Comparison of ENCODE assay signal across 10 cellular contexts in the genomic region with DNA sequence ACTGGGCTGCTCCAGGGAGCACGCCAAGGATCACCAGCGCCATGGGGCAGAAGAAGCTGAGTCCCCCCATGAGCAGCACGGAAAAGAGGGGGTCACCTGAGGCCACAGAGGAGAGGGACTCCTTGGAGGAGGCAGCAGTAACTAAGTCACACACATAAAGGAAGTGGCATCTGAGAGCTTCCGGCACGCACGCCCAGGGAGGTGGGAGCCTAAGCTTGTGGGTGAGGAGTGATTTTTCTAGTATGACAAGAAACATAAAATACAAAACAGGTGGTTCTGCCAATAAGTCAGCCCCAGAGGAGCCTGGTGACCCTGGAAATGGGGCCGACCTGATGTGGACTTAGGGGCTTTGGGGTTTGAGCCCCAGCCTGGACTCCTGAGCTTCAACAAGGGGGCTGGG.
DNase-seq lines count a peak whose midpoint lies in the region; ATAC-seq and TF ChIP-seq lines count a peak whose summit lies in the region.
"Had no signal": no experiment of that assay in that cellular context is flagged by ENCODE, and none has a peak within 500 bp of the region (broad histone marks: within the 10 kb centered on the region; RNA-seq: fewer than 3 reads in every experiment).

No MANE protein-coding gene starts in this region.

- no peak overlapping the region for H3K4me3 ChIP-seq in upper lobe of right lung
- H3K4me3 ChIP-seq: skin epidermis had no signal

- H3K27me3 ChIP-seq in upper lobe of right lung: no peaks in the 10 kb centered on the region

- no peaks in the 10 kb centered on the region for H3K9me3 ChIP-seq in upper lobe of right lung

- peaks cover 12% of the 10 kb centered on the region for H3K4me1 ChIP-seq in upper lobe of right lung

- peak; percentile 8 for ATAC-seq in upper lobe of right lung

- H3K36me3 ChIP-seq in upper lobe of right lung: no peaks in the 10 kb centered on the region

- H3K27ac ChIP-seq in upper lobe of right lung: no peak overlapping the region

- DNase-seq in activated CD4-positive, alpha-beta T cell treated with anti-CD3 and anti-CD28 coated beads for 1 hour: peak; percentile 31
- peak; percentile 47 for DNase-seq in activated effector memory CD4-positive, alpha-beta T cell treated with Interleukin-2 at 50 U/mL for 16 hours
- peak; percentile 49 for DNase-seq in stimulated activated CD4-positive, alpha-beta T cell treated with anti-CD3 and anti-CD28 coated beads, Interleukin-12 subunit alpha, Interleukin-12 subunit beta, amount 100 ng/mL, for 4 hours
- peak; percentile 60 for DNase-seq in upper lobe of right lung
- DNase-seq in NOMO-1 treated with dmso at 0.1 percent for 144 hours (lab: John Stamatoyannopoulos, UW; ENCODE audit: unreplicated experiment): no peak
- DNase-seq in NAMALWA (ENCODE audit: low spot score): no peak
- DNase-seq in NCI-H2171 (lab: John Stamatoyannopoulos, UW): no peak
- DNase-seq: cerebellar nuclear complex, midbrain had no signal

- intact Hi-C loops in upper lobe of right lung (cut with DNase I): no loop called here

- TF ChIP-seq CTCF in upper lobe of right lung (IDR thresholded peaks at IDR 0.05): no peak

Comparison
In these comparisons a context has a peak if more than half of its experiments do, and no peak if none do; other contexts are left out.
1. DNase-seq: peak in activated CD4-positive, alpha-beta T cell treated with anti-CD3 and anti-CD28 coated beads for 1 hour (single experiment), activated effector memory CD4-positive, alpha-beta T cell treated with Interleukin-2 at 50 U/mL for 16 hours (single experiment), stimulated activated CD4-positive, alpha-beta T cell treated with anti-CD3 and anti-CD28 coated beads, Interleukin-12 subunit alpha, Interleukin-12 subunit beta, amount 100 ng/mL, for 4 hours (single experiment) and upper lobe of right lung (single experiment); none in NOMO-1 treated with dmso at 0.1 percent for 144 hours (single experiment), NAMALWA (single experiment) and NCI-H2171 (single experiment).